16 cellular contexts compared by ENCODE assay signal in genomic region chr11:121996574-121996973, GRCh38.
DNase-seq lines count a peak whose midpoint lies in the region; ATAC-seq and TF ChIP-seq lines count a peak whose summit lies in the region.
"Had no signal": no experiment of that assay in that cellular context is flagged by ENCODE, and none has a peak within 500 bp of the region (broad histone marks: within the 10 kb centered on the region; RNA-seq: fewer than 3 reads in every experiment).

No MANE protein-coding gene starts in this region.

- no peak overlapping the region for H3K9ac ChIP-seq in PC-3 (ENCODE audit: low read length)
- H3K9ac ChIP-seq: BLaER1 had no signal

- H3K9me2 ChIP-seq in PC-3 (replicated peaks; ENCODE audit: low read length) = no peaks in the 10 kb centered on the region

- H3K27ac Mint-ChIP-seq in activated CD4-positive, alpha-beta T cell treated with anti-CD3 and anti-CD28 coated beads, Interleukin-2, amount 10 ng/mL, durations not matched to agents 24 days and 14 days = no peak overlapping the region
- H3K27ac Mint-ChIP-seq: CD8-positive, alpha-beta memory T cell had no signal

- no peaks in the 10 kb centered on the region for H3K4me1 ChIP-seq in PC-3 (ENCODE audit: insufficient read depth, low read length)
- H3K4me1 ChIP-seq in transverse colon = no peaks in the 10 kb centered on the region
- no peaks in the 10 kb centered on the region for H3K4me1 ChIP-seq in tibial artery
- H3K4me1 ChIP-seq: BLaER1, Caco-2, HAP-1 had no signal

- H3K4me3 Mint-ChIP-seq in activated CD4-positive, alpha-beta T cell treated with anti-CD3 and anti-CD28 coated beads, Interleukin-2, amount 10 ng/mL, durations not matched to agents 24 days and 14 days = no peak overlapping the region
- H3K4me3 Mint-ChIP-seq: CD8-positive, alpha-beta memory T cell had no signal

- H3K36me3 ChIP-seq in PC-3 (ENCODE audit: low read depth, low read length) = no peaks in the 10 kb centered on the region
- no peaks in the 10 kb centered on the region for H3K36me3 ChIP-seq in transverse colon
- H3K36me3 ChIP-seq in tibial artery = no peaks in the 10 kb centered on the region
- H3K36me3 ChIP-seq: BLaER1, HAP-1 had no signal

- H3K27ac ChIP-seq in PC-3 (ENCODE audit: low read length) (no peak overlapping the region), transverse colon (no peak overlapping the region), tibial artery (no peak overlapping the region)
- H3K27ac ChIP-seq: 22Rv1, BLaER1 had no signal

- BruUV-seq in PC-3 (replicated peaks; lab: Mats Ljungman, UMichigan) = no TSS peak

- WGBS in transverse colon (ENCODE audit: low coverage in 1 of 2), 2 donors = 46% methylated on average over 1 of the region's 1 CpG; no CpG with 5 or more reads in 1 of the 2 donors

- in situ Hi-C loops in transverse colon (cut with MboI; ENCODE audit: low pct_ligation_motif_present in 1 of 4, low pct_unique_long_range_greater_than_20kb in 1 of 4, low sequenced_read_pairs in 3 of 4) = no loop called here

- no peak for TF ChIP-seq POLR2A in transverse colon (IDR thresholded peaks at IDR 0.05)

- H3K79me2 ChIP-seq in PC-3 (ENCODE audit: low read length) = no peaks in the 10 kb centered on the region

- H3K36me3 Mint-ChIP-seq in activated CD4-positive, alpha-beta T cell treated with anti-CD3 and anti-CD28 coated beads, Interleukin-2, amount 10 ng/mL, durations not matched to agents 24 days and 14 days (ENCODE audit: low read depth) = no peaks in the 10 kb centered on the region
- H3K36me3 Mint-ChIP-seq: CD8-positive, alpha-beta memory T cell had no signal

- CTCF ChIA-PET in PC-3 (lab: Charles Lee) = no interaction called here

- ATAC-seq in PC-3 (peak; percentile 73), GM21526 (IDR thresholded peaks at IDR 0.05; ENCODE audit: low FRiP score, unreplicated experiment) (no peak)

- H3K27me3 ChIP-seq in PC-3 (ENCODE audit: low read length) (no peaks in the 10 kb centered on the region), transverse colon (no peaks in the 10 kb centered on the region), tibial artery (no peaks in the 10 kb centered on the region)
- H3K27me3 ChIP-seq: BLaER1 had no signal

- no peak for TF ChIP-seq CTCF in PC-3 (conservative IDR thresholded peaks at IDR 0.05; ENCODE audit: low read depth, low read length)
- no peak for TF ChIP-seq CTCF in foreskin fibroblast (IDR thresholded peaks at IDR 0.05; ENCODE audit: low read depth, low read length)
- no peak for TF ChIP-seq CTCF in transverse colon (IDR thresholded peaks at IDR 0.05)
- TF ChIP-seq CTCF in tibial artery (IDR thresholded peaks at IDR 0.05) = no peak

- no peak overlapping the region for H3K4me3 ChIP-seq in PC-3 (ENCODE audit: low read length)
- no peak overlapping the region for H3K4me3 ChIP-seq in foreskin fibroblast (ENCODE audit: low read depth in 1 of 2, low read length in 2 of 2)
- no peak overlapping the region for H3K4me3 ChIP-seq in skeletal muscle cell (ENCODE audit: low read depth, low read length)
- H3K4me3 ChIP-seq in transverse colon = no peak overlapping the region
- H3K4me3 ChIP-seq in tibial artery = no peak overlapping the region
- H3K4me3 ChIP-seq: BLaER1, HAP-1 had no signal

- no peak overlapping the region for H2AFZ ChIP-seq in PC-3 (ENCODE audit: low read length)

- no peaks in the 10 kb centered on the region for H3F3A ChIP-seq in PC-3 (ENCODE audit: low read length, unreplicated experiment)

- no peaks in the 10 kb centered on the region for H3K27me3 Mint-ChIP-seq in activated CD4-positive, alpha-beta T cell treated with anti-CD3 and anti-CD28 coated beads, Interleukin-2, amount 10 ng/mL, durations not matched to agents 24 days and 14 days
- H3K27me3 Mint-ChIP-seq: CD8-positive, alpha-beta memory T cell had no signal

- H3K4me2 ChIP-seq in PC-3 (ENCODE audit: low read length) = no peak overlapping the region
- H3K4me2 ChIP-seq: BLaER1 had no signal

- H3K4me1 Mint-ChIP-seq in activated CD4-positive, alpha-beta T cell treated with anti-CD3 and anti-CD28 coated beads, Interleukin-2, amount 10 ng/mL, durations not matched to agents 24 days and 14 days = no peaks in the 10 kb centered on the region
- H3K4me1 Mint-ChIP-seq: CD8-positive, alpha-beta memory T cell had no signal

- intact Hi-C loops in activated CD4-positive, alpha-beta T cell treated with anti-CD3 and anti-CD28 coated beads, Interleukin-2, amount 10 ng/mL, durations not matched to agents 24 days and 14 days (cut with micrococcal nuclease) = no loop called here
- intact Hi-C loops in PC-3 (cut with micrococcal nuclease) (no loop called here), transverse colon (cut with DNase I; ENCODE audit: low total_unique reads) (no loop called here), tibial artery (cut with DNase I; ENCODE audit: low total_unique reads) (no loop called here)

- no peaks in the 10 kb centered on the region for H4K20me1 ChIP-seq in PC-3 (ENCODE audit: low read length)
- H4K20me1 ChIP-seq: BLaER1 had no signal

- no peak for TF ChIP-seq EP300 in transverse colon (IDR thresholded peaks at IDR 0.05; ENCODE audit: low read depth)

- H3K9me3 Mint-ChIP-seq in activated CD4-positive, alpha-beta T cell treated with anti-CD3 and anti-CD28 coated beads, Interleukin-2, amount 10 ng/mL, durations not matched to agents 24 days and 14 days = peaks cover 8% of the 10 kb centered on the region

- no peaks in the 10 kb centered on the region for H3K9me3 ChIP-seq in PC-3 (ENCODE audit: low read length)
- no peaks in the 10 kb centered on the region for H3K9me3 ChIP-seq in transverse colon
- H3K9me3 ChIP-seq in tibial artery = no peaks in the 10 kb centered on the region
- H3K9me3 ChIP-seq: BLaER1, Caco-2, HAP-1 had no signal

- POLR2A ChIA-PET in PC-3 (lab: Charles Lee; ENCODE audit: unreplicated experiment) = no interaction called here

- peak; percentile 14 for DNase-seq in activated CD4-positive, alpha-beta T cell treated with anti-CD3 and anti-CD28 coated beads, Interleukin-2, amount 10 ng/mL, durations not matched to agents 24 days and 14 days
- no peak for DNase-seq in activated CD4-positive, alpha-beta T cell treated with anti-CD3 and anti-CD28 coated beads for 4 hours
- DNase-seq in PC-3 = no peak
- peak; percentile 34 to 47 for DNase-seq in foreskin fibroblast
- DNase-seq in skeletal muscle cell (ENCODE audit: low read depth) = peak; percentile 39
- DNase-seq in transverse colon = no peak
- no peak for DNase-seq in tibial artery
- DNase-seq: AML-193; Caco-2; CD8-positive, alpha-beta memory T cell; DND-41; GDM1 had no signal

Comparison
In these comparisons a context has a peak if more than half of its experiments do, and no peak if none do; other contexts are left out.
1. DNase-seq: peak in activated CD4-positive, alpha-beta T cell treated with anti-CD3 and anti-CD28 coated beads, Interleukin-2, amount 10 ng/mL, durations not matched to agents 24 days and 14 days (single experiment), foreskin fibroblast (2 of 2) and skeletal muscle cell (single experiment); none in activated CD4-positive, alpha-beta T cell treated with anti-CD3 and anti-CD28 coated beads for 4 hours (0 of 2), PC-3 (single experiment), transverse colon (single experiment) and tibial artery (0 of 2).